ENCODE assay signal across 3 cellular contexts in genomic region chr1:231180034-231180433, GRCh38.
A peak's percentile ranks its signal among the peaks of the same experiment; 100 is the strongest.
TF ChIP-seq lines count a peak whose summit lies in the region.

No MANE protein-coding gene starts in this region.

TF ChIP-seq in HepG2, 621 proteins besides CTCF, POLR2A, EP300 and RAD21:
- TF ChIP-seq ATF7 (IDR thresholded peaks at IDR 0.05) (peak; percentile 37; the same call in 1 of the 2 replicates), ATF7 (CRISPR knock-in tag; IDR thresholded peaks at IDR 0.05) (no peak), CEBPB (IDR thresholded peaks at IDR 0.05; ENCODE audit: borderline replicate concordance, low read depth, low read length) (peak; percentile 16; the same call in 1 of the 2 replicates), FOXP4 (CRISPR knock-in tag; IDR thresholded peaks at IDR 0.05) (no peak)
TF ChIP-seq in HepG2: peak in this region for 2.

TF ChIP-seq in IMR-90, 13 proteins besides CTCF, POLR2A, EP300 and RAD21:
- TF ChIP-seq CEBPB (IDR thresholded peaks at IDR 0.05; ENCODE audit: low read depth, low read length): peak; percentile 35
- TF ChIP-seq MXI1 (IDR thresholded peaks at IDR 0.05; ENCODE audit: borderline replicate concordance, low read depth, low read length): no peak
TF ChIP-seq in IMR-90: peak in this region for 1.

TF ChIP-seq in K562, 482 proteins besides CTCF, POLR2A, EP300 and RAD21:
- TF ChIP-seq NCOA2 (IDR thresholded peaks at IDR 0.05; ENCODE audit: partially characterized antibody in 2 of 2) (no peak), ZNF263 (CRISPR knock-in tag; IDR thresholded peaks at IDR 0.05; ENCODE audit: borderline replicate concordance) (no peak), ATF3 (IDR thresholded peaks at IDR 0.05) (peak; percentile 49), ATF3 (CRISPR knock-in tag; conservative IDR thresholded peaks at IDR 0.05) (no peak), HMBOX1 (IDR thresholded peaks at IDR 0.05) (no peak), YY1 (IDR thresholded peaks at IDR 0.05; ENCODE audit: borderline replicate concordance in 1 of 3, control insufficient read depth in 1 of 3, extremely low read depth in 1 of 3, insufficient read depth in 3 of 3, insufficient read length in 1 of 3, insufficient replicate concordance in 2 of 3, low read depth in 1 of 3, low read length in 2 of 3) (no peak), ZNF384 (IDR thresholded peaks at IDR 0.05; ENCODE audit: low read depth, low read length) (no peak), CEBPB (tag; IDR thresholded peaks at IDR 0.05) (peak; percentile 53), COPS2 (conservative IDR thresholded peaks at IDR 0.05) (no peak), FOXJ2 (tag; IDR thresholded peaks at IDR 0.05) (no peak), ELK3 (CRISPR knock-in tag; IDR thresholded peaks at IDR 0.05) (no peak), CBX8 (IDR thresholded peaks at IDR 0.05; ENCODE audit: borderline replicate concordance, extremely low read depth, low read depth, low read length, poor library complexity, severe bottlenecking) (no peak), ZBTB43 (CRISPR knock-in tag; IDR thresholded peaks at IDR 0.05) (no peak), CEBPG (CRISPR knock-in tag; IDR thresholded peaks at IDR 0.05) (no peak), CEBPG (tag; conservative IDR thresholded peaks at IDR 0.05 in 1 of 2, IDR thresholded peaks at IDR 0.05 in 1 of 2) (peak; percentile 64 to 82), CXXC5 (CRISPR knock-in tag; IDR thresholded peaks at IDR 0.05) (no peak), FOXA3 (CRISPR knock-in tag; conservative IDR thresholded peaks at IDR 0.05 in 1 of 2, IDR thresholded peaks at IDR 0.05 in 1 of 2) (no peak), ESRRA (IDR thresholded peaks at IDR 0.05; ENCODE audit: borderline replicate concordance, low read depth) (no peak), ZFP1 (CRISPR knock-in tag; IDR thresholded peaks at IDR 0.05) (no peak), ZNF318 (IDR thresholded peaks at IDR 0.05; ENCODE audit: borderline replicate concordance in 1 of 2, low read depth in 1 of 2) (no peak), PML (IDR thresholded peaks at IDR 0.05; ENCODE audit: low read length) (no peak), ARHGAP35 (IDR thresholded peaks at IDR 0.05; ENCODE audit: partially characterized antibody) (no peak), WHSC1 (IDR thresholded peaks at IDR 0.05; ENCODE audit: low read length) (no peak), DEAF1 (CRISPR knock-in tag; IDR thresholded peaks at IDR 0.05) (no peak), ATF4 (CRISPR knock-in tag; IDR thresholded peaks at IDR 0.05) (peak; percentile 39; the same call in 1 of the 2 replicates), TBP (optimal IDR thresholded peaks at IDR 0.05; ENCODE audit: low read depth, low read length) (no peak), JUN (IDR thresholded peaks at IDR 0.05; ENCODE audit: borderline replicate concordance, low read depth, low read length) (no peak), JUN (CRISPR knock-in tag; IDR thresholded peaks at IDR 0.05; ENCODE audit: borderline replicate concordance) (no peak), HDAC3 (IDR thresholded peaks at IDR 0.05; ENCODE audit: borderline replicate concordance, partially characterized antibody) (no peak), ZNF184 (CRISPR knock-in tag; IDR thresholded peaks at IDR 0.05) (no peak), AFF1 (IDR thresholded peaks at IDR 0.05; ENCODE audit: low read depth in 1 of 2, partially characterized antibody in 2 of 2) (no peak), MTA2 (IDR thresholded peaks at IDR 0.05; ENCODE audit: low read depth) (no peak), ZNF583 (CRISPR knock-in tag; IDR thresholded peaks at IDR 0.05) (no peak), PTRF (tag; IDR thresholded peaks at IDR 0.05) (no peak), TRIM24 (IDR thresholded peaks at IDR 0.05) (no peak), ZNF217 (CRISPR knock-in tag; IDR thresholded peaks at IDR 0.05) (no peak)
